In the genomic region with DNA sequence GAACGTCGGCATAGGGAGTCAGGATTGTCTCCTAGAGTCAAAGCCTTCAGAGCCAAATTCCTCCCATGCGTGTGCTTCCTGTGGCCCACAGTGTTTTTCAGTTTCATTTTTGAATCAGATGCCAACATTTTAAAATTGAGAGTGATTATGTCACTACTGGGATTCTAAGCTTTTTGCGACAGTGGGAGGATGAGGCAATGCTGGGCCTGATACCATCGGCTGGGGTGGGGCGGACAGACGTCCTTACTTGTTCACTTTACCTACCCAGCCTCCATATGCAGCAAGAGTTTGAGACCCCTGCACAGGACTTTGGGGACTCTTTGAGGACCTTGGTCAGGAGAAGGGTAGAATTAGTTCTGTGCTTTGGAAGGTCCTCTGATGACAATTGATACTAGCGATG, we compare ENCODE assay signal across 1 cellular context.
TF ChIP-seq lines count a peak whose summit lies in the region.

No MANE protein-coding gene starts in this region.

TF ChIP-seq in A549, 52 proteins besides CTCF, POLR2A, EP300 and RAD21 (continued from another document):
- TF ChIP-seq, protein P1, sequence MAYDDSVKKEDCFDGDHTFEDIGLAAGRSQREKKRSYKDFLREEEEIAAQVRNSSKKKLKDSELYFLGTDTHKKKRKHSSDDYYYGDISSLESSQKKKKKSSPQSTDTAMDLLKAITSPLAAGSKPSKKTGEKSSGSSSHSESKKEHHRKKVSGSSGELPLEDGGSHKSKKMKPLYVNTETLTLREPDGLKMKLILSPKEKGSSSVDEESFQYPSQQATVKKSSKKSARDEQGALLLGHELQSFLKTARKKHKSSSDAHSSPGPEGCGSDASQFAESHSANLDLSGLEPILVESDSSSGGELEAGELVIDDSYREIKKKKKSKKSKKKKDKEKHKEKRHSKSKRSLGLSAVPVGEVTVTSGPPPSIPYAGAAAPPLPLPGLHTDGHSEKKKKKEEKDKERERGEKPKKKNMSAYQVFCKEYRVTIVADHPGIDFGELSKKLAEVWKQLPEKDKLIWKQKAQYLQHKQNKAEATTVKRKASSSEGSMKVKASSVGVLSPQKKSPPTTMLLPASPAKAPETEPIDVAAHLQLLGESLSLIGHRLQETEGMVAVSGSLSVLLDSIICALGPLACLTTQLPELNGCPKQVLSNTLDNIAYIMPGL (CRISPR knock-in tag; IDR thresholded peaks at IDR 0.05; ENCODE audit: borderline replicate concordance), result no peak
- TF ChIP-seq GATA3 (IDR thresholded peaks at IDR 0.05; ENCODE audit: borderline replicate concordance) (no peak), PHF8 (IDR thresholded peaks at IDR 0.05; ENCODE audit: borderline replicate concordance, low read depth) (no peak), NR3C1 (IDR thresholded peaks at IDR 0.05) (no peak), HOXA7 (CRISPR knock-in tag; IDR thresholded peaks at IDR 0.05) (no peak), ZSCAN20 (CRISPR knock-in tag; IDR thresholded peaks at IDR 0.05) (no peak), RNF2 (IDR thresholded peaks at IDR 0.05; ENCODE audit: borderline replicate concordance, low read depth) (no peak), RFX5 (IDR thresholded peaks at IDR 0.05) (no peak), SREBF2 (IDR thresholded peaks at IDR 0.05) (no peak), KDM1A (IDR thresholded peaks at IDR 0.05; ENCODE audit: low read depth) (no peak)
- TF ChIP-seq, protein P2, sequence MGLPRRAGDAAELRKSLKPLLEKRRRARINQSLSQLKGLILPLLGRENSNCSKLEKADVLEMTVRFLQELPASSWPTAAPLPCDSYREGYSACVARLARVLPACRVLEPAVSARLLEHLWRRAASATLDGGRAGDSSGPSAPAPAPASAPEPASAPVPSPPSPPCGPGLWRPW (IDR thresholded peaks at IDR 0.05), result no peak
- TF ChIP-seq, protein P3, sequence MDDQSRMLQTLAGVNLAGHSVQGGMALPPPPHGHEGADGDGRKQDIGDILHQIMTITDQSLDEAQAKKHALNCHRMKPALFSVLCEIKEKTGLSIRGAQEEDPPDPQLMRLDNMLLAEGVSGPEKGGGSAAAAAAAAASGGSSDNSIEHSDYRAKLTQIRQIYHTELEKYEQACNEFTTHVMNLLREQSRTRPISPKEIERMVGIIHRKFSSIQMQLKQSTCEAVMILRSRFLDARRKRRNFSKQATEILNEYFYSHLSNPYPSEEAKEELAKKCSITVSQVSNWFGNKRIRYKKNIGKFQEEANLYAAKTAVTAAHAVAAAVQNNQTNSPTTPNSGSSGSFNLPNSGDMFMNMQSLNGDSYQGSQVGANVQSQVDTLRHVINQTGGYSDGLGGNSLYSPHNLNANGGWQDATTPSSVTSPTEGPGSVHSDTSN (IDR thresholded peaks at IDR 0.05), result no peak
- TF ChIP-seq, protein P4, sequence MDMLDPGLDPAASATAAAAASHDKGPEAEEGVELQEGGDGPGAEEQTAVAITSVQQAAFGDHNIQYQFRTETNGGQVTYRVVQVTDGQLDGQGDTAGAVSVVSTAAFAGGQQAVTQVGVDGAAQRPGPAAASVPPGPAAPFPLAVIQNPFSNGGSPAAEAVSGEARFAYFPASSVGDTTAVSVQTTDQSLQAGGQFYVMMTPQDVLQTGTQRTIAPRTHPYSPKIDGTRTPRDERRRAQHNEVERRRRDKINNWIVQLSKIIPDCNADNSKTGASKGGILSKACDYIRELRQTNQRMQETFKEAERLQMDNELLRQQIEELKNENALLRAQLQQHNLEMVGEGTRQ (IDR thresholded peaks at IDR 0.05), result no peak
TF ChIP-seq in A549: peak in this region for 0.
